ENCODE assay signal across 17 cellular contexts in the genomic region with DNA sequence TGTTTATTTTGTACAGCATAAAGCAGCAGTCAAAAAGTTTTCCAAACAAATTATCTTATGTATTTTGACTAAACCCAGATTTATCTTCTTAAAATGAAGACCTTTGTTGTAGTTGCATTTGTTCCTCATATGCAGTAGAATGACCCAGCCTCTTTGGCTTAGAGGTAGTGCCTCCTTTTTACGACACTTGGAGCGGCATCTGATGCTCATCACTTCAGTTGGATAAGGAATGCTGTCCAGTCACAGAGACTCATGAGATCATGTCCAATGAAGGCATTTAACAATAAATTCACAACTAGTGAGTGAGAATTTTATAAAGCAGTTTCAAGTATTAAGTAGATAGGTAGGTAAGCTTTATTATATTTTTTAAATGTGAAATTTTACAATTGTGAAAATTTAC. TPM values are rescaled to one million over a fixed set of nuclear protein-coding genes. Genes with fewer than 3 reads are reported as not detected.
DNase-seq lines count a peak whose midpoint lies in the region; ATAC-seq and TF ChIP-seq lines count a peak whose summit lies in the region.
"Had no signal": no experiment of that assay in that cellular context is flagged by ENCODE, and none has a peak within 500 bp of the region (broad histone marks: within the 10 kb centered on the region; RNA-seq: fewer than 3 reads in every experiment).

No MANE protein-coding gene starts in this region.

- H3K27ac Mint-ChIP-seq in activated T-cell treated with anti-CD3 and anti-CD28 coated beads, Interleukin-2, amount 50 U/mL, for 72 hours: peak overlapping the region; percentile 99
- peak overlapping the region in 2 of 3 donors; percentile 55 to 67 for H3K27ac Mint-ChIP-seq in IgD-negative memory B cell
- peak overlapping the region; percentile 40 for H3K27ac Mint-ChIP-seq in activated T-helper 2 cell treated with anti-CD3 and anti-CD28 coated beads, Interferon-gamma antibody, Interleukin-2, Interleukin-4, amounts not matched to agents 10 μg/mL and 5 μg/mL and 100 μg/mL, durations not matched to agents 14 hours and 24 hours and 36 hours
- H3K27ac Mint-ChIP-seq: H9, WTC11 had no signal

- peak overlapping the region; percentile 97 for H3K27ac ChIP-seq in neutrophil
- no peak overlapping the region for H3K27ac ChIP-seq in coronary artery
- H3K27ac ChIP-seq: cardiac muscle cell, esophagus muscularis mucosa, left ventricle myocardium inferior had no signal

- peaks cover 98% of the 10 kb centered on the region for H3K4me1 Mint-ChIP-seq in activated T-cell treated with anti-CD3 and anti-CD28 coated beads, Interleukin-2, amount 50 U/mL, for 72 hours (ENCODE audit: low read depth)
- H3K4me1 Mint-ChIP-seq in IgD-negative memory B cell: peaks cover 54 to 83% (median 71%) of the 10 kb centered on the region in 3 donors
- H3K4me1 Mint-ChIP-seq in activated T-helper 2 cell treated with anti-CD3 and anti-CD28 coated beads, Interferon-gamma antibody, Interleukin-2, Interleukin-4, amounts not matched to agents 10 μg/mL and 5 μg/mL and 100 μg/mL, durations not matched to agents 14 hours and 24 hours and 36 hours (ENCODE audit: low read depth): peaks cover 82% of the 10 kb centered on the region

- intact Hi-C loops in activated T-helper 2 cell treated with anti-CD3 and anti-CD28 coated beads, Interferon-gamma antibody, Interleukin-2, Interleukin-4, amounts not matched to agents 10 μg/mL and 5 μg/mL and 100 μg/mL, durations not matched to agents 14 hours and 24 hours and 36 hours (cut with micrococcal nuclease): no loop called here

- H3K36me3 ChIP-seq in neutrophil: peaks cover 4% of the 10 kb centered on the region
- H3K36me3 ChIP-seq: cardiac muscle cell, esophagus muscularis mucosa, left ventricle myocardium inferior had no signal

- TF ChIP-seq CTCF in neutrophil (IDR thresholded peaks at IDR 0.05) (no peak), coronary artery (IDR thresholded peaks at IDR 0.05) (no peak)

- H3K36me3 Mint-ChIP-seq in activated T-cell treated with anti-CD3 and anti-CD28 coated beads, Interleukin-2, amount 50 U/mL, for 72 hours (ENCODE audit: insufficient read depth in 2 of 2): peaks cover 18 to 41% of the 10 kb centered on the region in 2 donors
- H3K36me3 Mint-ChIP-seq in IgD-negative memory B cell: peaks cover 9% of the 10 kb centered on the region
- H3K36me3 Mint-ChIP-seq in activated T-helper 2 cell treated with anti-CD3 and anti-CD28 coated beads, Interferon-gamma antibody, Interleukin-2, Interleukin-4, amounts not matched to agents 10 μg/mL and 5 μg/mL and 100 μg/mL, durations not matched to agents 14 hours and 24 hours and 36 hours (ENCODE audit: low read depth): peaks cover 75% of the 10 kb centered on the region
- H3K36me3 Mint-ChIP-seq: WTC11 had no signal

- H3K9me3 ChIP-seq in neutrophil: no peaks in the 10 kb centered on the region
- H3K9me3 ChIP-seq: esophagus muscularis mucosa, left ventricle myocardium inferior had no signal

- no peak for ATAC-seq in activated T-cell treated with anti-CD3 and anti-CD28 coated beads, Interleukin-2, amount 50 U/mL, for 72 hours (replicated peaks in 1 of 2)
- ATAC-seq: WTC11 had no signal

- peaks cover 81 to 98% of the 10 kb centered on the region in 2 experiments for H3K4me1 ChIP-seq in neutrophil (ENCODE audit: control insufficient read depth in 1 of 2, insufficient read depth in 1 of 2, low read depth in 1 of 2, low read length in 1 of 2)
- H3K4me1 ChIP-seq: esophagus muscularis mucosa, left ventricle myocardium inferior had no signal

- H3K27me3 Mint-ChIP-seq in activated T-cell treated with anti-CD3 and anti-CD28 coated beads, Interleukin-2, amount 50 U/mL, for 72 hours (ENCODE audit: low read depth): no peaks in the 10 kb centered on the region
- H3K27me3 Mint-ChIP-seq in IgD-negative memory B cell: no peaks in the 10 kb centered on the region
- no peaks in the 10 kb centered on the region for H3K27me3 Mint-ChIP-seq in activated T-helper 2 cell treated with anti-CD3 and anti-CD28 coated beads, Interferon-gamma antibody, Interleukin-2, Interleukin-4, amounts not matched to agents 10 μg/mL and 5 μg/mL and 100 μg/mL, durations not matched to agents 14 hours and 24 hours and 36 hours (ENCODE audit: low read depth)

- peaks cover 0 to 1% of the 10 kb centered on the region in 2 donors for H3K9me3 Mint-ChIP-seq in activated T-cell treated with anti-CD3 and anti-CD28 coated beads, Interleukin-2, amount 50 U/mL, for 72 hours
- H3K9me3 Mint-ChIP-seq in IgD-negative memory B cell: no peaks in the 10 kb centered on the region
- no peaks in the 10 kb centered on the region for H3K9me3 Mint-ChIP-seq in activated T-helper 2 cell treated with anti-CD3 and anti-CD28 coated beads, Interferon-gamma antibody, Interleukin-2, Interleukin-4, amounts not matched to agents 10 μg/mL and 5 μg/mL and 100 μg/mL, durations not matched to agents 14 hours and 24 hours and 36 hours
- H3K9me3 Mint-ChIP-seq: H9, WTC11 had no signal

- no peaks in the 10 kb centered on the region for H3K27me3 ChIP-seq in neutrophil
- H3K27me3 ChIP-seq: cardiac muscle cell, esophagus muscularis mucosa had no signal

- H3K4me3 Mint-ChIP-seq in activated T-cell treated with anti-CD3 and anti-CD28 coated beads, Interleukin-2, amount 50 U/mL, for 72 hours: peak overlapping the region; percentile 63 to 77
- H3K4me3 Mint-ChIP-seq in IgD-negative memory B cell: peak overlapping the region in 2 of 4 donors; percentile 30 to 50
- H3K4me3 Mint-ChIP-seq in activated T-helper 2 cell treated with anti-CD3 and anti-CD28 coated beads, Interferon-gamma antibody, Interleukin-2, Interleukin-4, amounts not matched to agents 10 μg/mL and 5 μg/mL and 100 μg/mL, durations not matched to agents 14 hours and 24 hours and 36 hours (ENCODE audit: low read depth): peak overlapping the region; percentile 35
- H3K4me3 Mint-ChIP-seq: H9, WTC11 had no signal

- H3K4me3 ChIP-seq in neutrophil (ENCODE audit: low read depth in 1 of 2, low read length in 1 of 2) (no peak overlapping the region), coronary artery (no peak overlapping the region)
- H3K4me3 ChIP-seq: cardiac muscle cell, esophagus muscularis mucosa, left ventricle myocardium inferior had no signal

- DNase-seq in activated T-cell treated with anti-CD3 and anti-CD28 coated beads, Interleukin-2, amount 50 U/mL, for 72 hours: no peak
- DNase-seq in activated T-cell treated with anti-CD3 and anti-CD28 coated beads, Interleukin-2, amount 50 U/mL, for 48 hours: no peak
- no peak for DNase-seq in activated T-helper 2 cell treated with anti-CD3 and anti-CD28 coated beads, Interferon-gamma antibody, Interleukin-2, Interleukin-4, amounts not matched to agents 10 μg/mL and 5 μg/mL and 100 μg/mL, durations not matched to agents 14 hours and 24 hours and 36 hours (ENCODE audit: low spot score)
- no peak for DNase-seq in retina
- no peak for DNase-seq in activated CD4-positive, CD25-positive, alpha-beta regulatory T cell (lab: John Stamatoyannopoulos, UW)
- no peak for DNase-seq in coronary artery (ENCODE audit: low spot score)
- DNase-seq: COR-L47; H9; left ventricle myocardium inferior; NCI-H2029 treated with DMSO at 0.1 percent for 48 hours; NCI-H526; stimulated activated CD4-positive, alpha-beta T cell treated with anti-CD3 and anti-CD28 coated beads, Interleukin-2, amount 100 ng/mL, for 24 hours had no signal

RNA-seq across cellular contexts. Expression of a gene that starts 35.2 kb away (rescaled TPM):
- total RNA-seq in activated T-cell treated with anti-CD3 and anti-CD28 coated beads, Interleukin-2, amount 50 U/mL, for 72 hours: 100 to 1,000 TPM; 490 to 545 TPM
- 744 TPM for polyA plus RNA-seq in IgD-negative memory B cell
- total RNA-seq in activated T-helper 2 cell treated with anti-CD3 and anti-CD28 coated beads, Interferon-gamma antibody, Interleukin-2, Interleukin-4, amounts not matched to agents 10 μg/mL and 5 μg/mL and 100 μg/mL, durations not matched to agents 14 hours and 24 hours and 36 hours: 321 and 333 TPM in 2 replicates
- total RNA-seq: cardiac muscle cell, H9 had no signal
- polyA plus RNA-seq: cardiac muscle cell had no signal

Comparison
In these comparisons a context has a peak if more than half of its experiments do, and no peak if none do; other contexts are left out.
1. H3K27ac Mint-ChIP-seq: peak in every context shown above with its lines; median percentile 99 in activated T-cell treated with anti-CD3 and anti-CD28 coated beads, Interleukin-2, amount 50 U/mL, for 72 hours; 61 in IgD-negative memory B cell; 40 in activated T-helper 2 cell treated with anti-CD3 and anti-CD28 coated beads, Interferon-gamma antibody, Interleukin-2, Interleukin-4, amounts not matched to agents 10 μg/mL and 5 μg/mL and 100 μg/mL, durations not matched to agents 14 hours and 24 hours and 36 hours.